Comparison of ENCODE assay signal across 1 cellular context in genomic region chr11:70233034-70233433, GRCh38.
TF ChIP-seq lines count a peak whose summit lies in the region.

No MANE protein-coding gene starts in this region.

TF ChIP-seq in A549, 52 proteins besides CTCF, POLR2A, EP300 and RAD21 (continued from another document):
- no peak for TF ChIP-seq PHF8 (IDR thresholded peaks at IDR 0.05; ENCODE audit: borderline replicate concordance, low read depth)
- TF ChIP-seq SMC3 (IDR thresholded peaks at IDR 0.05), result no peak
- no peak for TF ChIP-seq TP53 (CRISPR knock-in tag; IDR thresholded peaks at IDR 0.05)
- TF ChIP-seq ZC3H11A (IDR thresholded peaks at IDR 0.05), result no peak
- TF ChIP-seq CBX2 (IDR thresholded peaks at IDR 0.05; ENCODE audit: borderline replicate concordance, low read depth), result no peak
- TF ChIP-seq BCL3 (IDR thresholded peaks at IDR 0.05), result no peak
- no peak for TF ChIP-seq HOXA7 (CRISPR knock-in tag; IDR thresholded peaks at IDR 0.05)
- no peak for TF ChIP-seq FOSL2 (IDR thresholded peaks at IDR 0.05)
- TF ChIP-seq FOSL2 (CRISPR knock-in tag; IDR thresholded peaks at IDR 0.05), result no peak
- TF ChIP-seq CHD2 (IDR thresholded peaks at IDR 0.05; ENCODE audit: low read length, partially characterized antibody), result no peak
- TF ChIP-seq MAX (IDR thresholded peaks at IDR 0.05), result no peak
- TF ChIP-seq NFE2L2 (conservative IDR thresholded peaks at IDR 0.05; ENCODE audit: low read length), result no peak
- TF ChIP-seq FOSB (CRISPR knock-in tag; IDR thresholded peaks at IDR 0.05), result no peak
- no peak for TF ChIP-seq RCOR1 (IDR thresholded peaks at IDR 0.05; ENCODE audit: low read depth, low read length)
- no peak for TF ChIP-seq RARB (CRISPR knock-in tag; IDR thresholded peaks at IDR 0.05)
